31 cellular contexts compared by ENCODE assay signal in the genomic region with DNA sequence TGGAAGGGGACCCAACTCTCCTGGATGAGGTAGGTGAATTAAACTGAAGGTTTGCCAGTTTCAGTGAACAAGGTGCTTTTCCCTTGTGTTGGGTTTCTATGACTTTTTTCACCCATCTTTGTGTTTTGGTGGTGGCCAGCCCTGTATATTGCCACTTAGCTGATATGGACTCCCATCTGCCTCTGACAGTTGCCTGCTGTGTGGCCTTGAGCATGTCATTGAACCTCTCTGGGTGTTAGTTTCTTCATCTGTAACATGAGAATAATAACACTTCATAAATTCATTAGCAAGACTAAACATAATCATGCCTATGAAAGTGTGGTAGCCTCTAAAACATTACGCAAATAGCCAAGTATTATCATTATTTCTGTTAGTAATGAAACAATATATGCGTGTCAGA.
A peak's percentile ranks its signal among the peaks of the same experiment; 100 is the strongest.
DNase-seq lines count a peak whose midpoint lies in the region; ATAC-seq, FAIRE-seq and TF ChIP-seq lines count a peak whose summit lies in the region.
"Had no signal": no experiment of that assay in that cellular context is flagged by ENCODE, and none has a peak within 500 bp of the region (broad histone marks: within the 10 kb centered on the region; RNA-seq: fewer than 3 reads in every experiment).

No MANE protein-coding gene starts in this region.

- dilution Hi-C loops in keratinocyte (cut with MboI; ENCODE audit: extremely low pct_ligation_motif_present, low sequenced_read_pairs): no loop called here

- intact Hi-C loops in left ventricle myocardium inferior (cut with micrococcal nuclease): no loop called here
- intact Hi-C loops in heart left ventricle (cut with DNase I): loop anchor here in 5 of 10 donors (5.0 to 10.0 kb wide), 3 partner anchors 82 to 146 kb away; a partner anchor contains a TSS
- intact Hi-C loops in gastrocnemius medialis (cut with DNase I; ENCODE audit: low total_unique reads): loop anchor here (1.0 to 10.0 kb wide), 4 partner anchors 27 to 136 kb away; no protein-coding TSS in a partner anchor
- intact Hi-C loops in sciatic nerve (cut with DNase I): no loop called here

- TF ChIP-seq RAD21 in SK-N-SH (IDR thresholded peaks at IDR 0.05; ENCODE audit: low read length): no peak

- no peaks in the 10 kb centered on the region for H3K9me2 ChIP-seq in SK-N-SH

- no peaks in the 10 kb centered on the region for H3K27me3 ChIP-seq in left ventricle myocardium inferior (ENCODE audit: low read depth)
- H3K27me3 ChIP-seq in heart left ventricle: no peaks in the 10 kb centered on the region
- H3K27me3 ChIP-seq in keratinocyte (ENCODE audit: control insufficient read depth, extremely low read depth, insufficient read depth, low read length): no peaks in the 10 kb centered on the region
- no peaks in the 10 kb centered on the region for H3K27me3 ChIP-seq in gastrocnemius medialis
- no peaks in the 10 kb centered on the region for H3K27me3 ChIP-seq in SK-N-SH (ENCODE audit: insufficient read depth)
- H3K27me3 ChIP-seq: neural progenitor cell, pancreas, Peyer's patch had no signal

- H3K27ac ChIP-seq in left ventricle myocardium inferior (replicated peaks) (peak overlapping the region; percentile 72), heart left ventricle (peak overlapping the region in 4 of 12 donors; percentile 4 to 81 (median 63)), keratinocyte (ENCODE audit: control insufficient read depth, insufficient read depth, low read length) (no peak overlapping the region), gastrocnemius medialis (peak overlapping the region; percentile 81 to 88 (median 86)), SK-N-SH (ENCODE audit: low read depth in 2 of 2, low read length in 1 of 2) (no peak overlapping the region; a peak in 1 of 4 replicates)
- H3K27ac ChIP-seq: C4-2B, neural progenitor cell, thoracic aorta had no signal

- TF ChIP-seq POLR2A in heart left ventricle (IDR thresholded peaks at IDR 0.05): no peak
- no peak for TF ChIP-seq POLR2A in gastrocnemius medialis (IDR thresholded peaks at IDR 0.05)

- DNase-seq in left ventricle myocardium inferior: no peak
- DNase-seq in heart left ventricle: no peak
- DNase-seq in keratinocyte (ENCODE audit: low read depth, low spot score): no peak
- DNase-seq in gastrocnemius medialis: no peak
- no peak for DNase-seq in KG1 (lab: John Stamatoyannopoulos, UW)
- no peak for DNase-seq in SK-N-SH
- DNase-seq in sciatic nerve (ENCODE audit: low spot score): no peak
- DNase-seq in activated gamma-delta T cell (lab: John Stamatoyannopoulos, UW): no peak
- DNase-seq: 8988T; activated CD4-positive, alpha-beta T cell treated with anti-CD3 and anti-CD28 coated beads, Interleukin-2, amount 50 U/mL, for 48 hours; activated CD4-positive, CD25-positive, alpha-beta regulatory T cell treated with anti-CD3 and anti-CD28 coated beads, Interleukin-2, amount 50 U/mL, for 72 hours; activated naive CD4-positive, alpha-beta T cell treated with Interleukin-2 at 50 U/mL for 16 hours; activated T-cell treated with anti-CD3 and anti-CD28 coated beads, Interleukin-2, amount 50 U/mL, for 48 hours; COR-L47; dermis blood vessel endothelial cell; DMS53; immature natural killer cell; NCI-H1092; NCI-H1694 treated with DMSO at 0.1 percent for 48 hours; NCI-H2171; NCI-H82; pancreas; Peyer's patch; SIG-M5; small intestine; stimulated activated naive CD4-positive, alpha-beta T cell had no signal

- H3K36me3 ChIP-seq in left ventricle myocardium inferior (no peaks in the 10 kb centered on the region), heart left ventricle (no peaks in the 10 kb centered on the region), keratinocyte (ENCODE audit: control insufficient read depth in 2 of 2, extremely low read depth in 1 of 2, insufficient read depth in 2 of 2, low read length in 2 of 2) (no peaks in the 10 kb centered on the region), gastrocnemius medialis (no peaks in the 10 kb centered on the region), SK-N-SH (replicated peaks in 1 of 2; ENCODE audit: control insufficient read depth in 1 of 2, insufficient read depth in 2 of 2, low read length in 1 of 2) (no peaks in the 10 kb centered on the region)
- H3K36me3 ChIP-seq: neural progenitor cell, pancreas, Peyer's patch, thoracic aorta had no signal

- in situ Hi-C loops in gastrocnemius medialis (cut with MboI; ENCODE audit: low sequenced_read_pairs in 4 of 4): no loop called here

- no peak for TF ChIP-seq EP300 in SK-N-SH (IDR thresholded peaks at IDR 0.05; ENCODE audit: borderline replicate concordance in 1 of 2, low read depth in 1 of 2, low read length in 1 of 2)

- no peaks in the 10 kb centered on the region for H3K9me3 ChIP-seq in left ventricle myocardium inferior (replicated peaks)
- no peaks in the 10 kb centered on the region for H3K9me3 ChIP-seq in heart left ventricle
- H3K9me3 ChIP-seq in keratinocyte (ENCODE audit: control insufficient read depth, low read depth, low read length): no peaks in the 10 kb centered on the region
- no peaks in the 10 kb centered on the region for H3K9me3 ChIP-seq in gastrocnemius medialis
- no peaks in the 10 kb centered on the region for H3K9me3 ChIP-seq in SK-N-SH
- H3K9me3 ChIP-seq: pancreas, Peyer's patch, thoracic aorta had no signal

- H2AFZ ChIP-seq in keratinocyte (ENCODE audit: control insufficient read depth, low read length) (peak overlapping the region; percentile 65), SK-N-SH (ENCODE audit: low read depth) (no peak overlapping the region)
- H2AFZ ChIP-seq: neural progenitor cell had no signal

- H3K9ac ChIP-seq in keratinocyte (ENCODE audit: control insufficient read depth, extremely low read depth, insufficient read depth, low read length) (no peak overlapping the region), SK-N-SH (no peak overlapping the region)
- H3K9ac ChIP-seq: neural progenitor cell had no signal

- CTCF ChIA-PET in SK-N-SH (lab: Yijun Ruan, JAX): interaction anchor here (5.0 kb wide), 1 partner anchor 87 kb away, joined by 36 read pairs; no protein-coding TSS in a partner anchor

- no peaks in the 10 kb centered on the region for H3K79me2 ChIP-seq in keratinocyte (ENCODE audit: control insufficient read depth, insufficient read depth, low read length)
- no peaks in the 10 kb centered on the region for H3K79me2 ChIP-seq in SK-N-SH (ENCODE audit: insufficient read depth)

- peak overlapping the region; percentile 63 for H3K4me2 ChIP-seq in keratinocyte (ENCODE audit: control insufficient read depth, extremely low read depth, insufficient read depth, low read depth, low read length)
- H3K4me2 ChIP-seq in SK-N-SH: no peak overlapping the region
- H3K4me2 ChIP-seq: neural progenitor cell had no signal

- no peaks in the 10 kb centered on the region for H3K9me1 ChIP-seq in keratinocyte (ENCODE audit: control insufficient read depth, extremely low read depth, insufficient read depth, low read length)

- ATAC-seq in heart left ventricle: no peak
- peak; percentile 19 to 20 for ATAC-seq in gastrocnemius medialis
- no peak for ATAC-seq in sciatic nerve

- no peak for TF ChIP-seq CTCF in left ventricle myocardium inferior (IDR thresholded peaks at IDR 0.05; ENCODE audit: borderline replicate concordance)
- no peak for TF ChIP-seq CTCF in heart left ventricle (IDR thresholded peaks at IDR 0.05)
- no peak for TF ChIP-seq CTCF in keratinocyte (optimal IDR thresholded peaks at IDR 0.05 in 1 of 3, IDR thresholded peaks at IDR 0.05 in 1 of 3, conservative IDR thresholded peaks at IDR 0.05 in 1 of 3; ENCODE audit: extremely low read depth in 1 of 3, insufficient read depth in 2 of 3, low read length in 3 of 3)
- TF ChIP-seq CTCF in gastrocnemius medialis (IDR thresholded peaks at IDR 0.05 in 4 of 5, conservative IDR thresholded peaks at IDR 0.05 in 1 of 5): no peak
- no peak for TF ChIP-seq CTCF in SK-N-SH (IDR thresholded peaks at IDR 0.05)

- FAIRE-seq in keratinocyte (lab: Jason Lieb, UNC): no peak
- FAIRE-seq: endometrium, GM12892, pancreas, small intestine had no signal

- H3F3A ChIP-seq in SK-N-SH (replicated peaks; ENCODE audit: insufficient read depth): no peaks in the 10 kb centered on the region

- peak overlapping the region; percentile 5 for H3K4me3 ChIP-seq in left ventricle myocardium inferior
- no peak overlapping the region for H3K4me3 ChIP-seq in heart left ventricle
- H3K4me3 ChIP-seq in keratinocyte (ENCODE audit: control insufficient read depth in 2 of 3, extremely low read depth in 1 of 3, insufficient read depth in 2 of 3, low read depth in 1 of 3, low read length in 3 of 3): no peak overlapping the region
- H3K4me3 ChIP-seq in gastrocnemius medialis: peak overlapping the region; percentile 29 to 51 (median 40)
- no peak overlapping the region for H3K4me3 ChIP-seq in SK-N-SH (ENCODE audit: low read depth in 2 of 2, low read length in 1 of 2)
- H3K4me3 ChIP-seq: neural progenitor cell, pancreas, Peyer's patch had no signal

- H3K4me1 ChIP-seq in left ventricle myocardium inferior: peaks cover 82% of the 10 kb centered on the region
- peaks cover 0 to 62% (median 26%) of the 10 kb centered on the region in 12 donors for H3K4me1 ChIP-seq in heart left ventricle
- H3K4me1 ChIP-seq in keratinocyte (ENCODE audit: control insufficient read depth, extremely low read depth, insufficient read depth, low read length): peaks cover 36% of the 10 kb centered on the region
- H3K4me1 ChIP-seq in gastrocnemius medialis: peaks cover 26 to 64% of the 10 kb centered on the region in 2 donors
- peaks cover 8 to 11% of the 10 kb centered on the region in 2 experiments; a peak in 3 of 4 replicates for H3K4me1 ChIP-seq in SK-N-SH (ENCODE audit: control insufficient read depth in 1 of 2, insufficient read depth in 2 of 2, low read depth in 1 of 2, low read length in 1 of 2)

- no peaks in the 10 kb centered on the region for H4K20me1 ChIP-seq in keratinocyte (ENCODE audit: control insufficient read depth, extremely low read depth, insufficient read depth, low read length)
- H4K20me1 ChIP-seq in SK-N-SH (ENCODE audit: insufficient read depth): no peaks in the 10 kb centered on the region

- POLR2A ChIA-PET in SK-N-SH (lab: Yijun Ruan, JAX): no interaction called here

- WGBS in heart left ventricle, 4 donors: 96 to 99% (median 97%) methylated on average over 2 of the region's 2 CpGs
- 91% methylated on average over 2 of the region's 2 CpGs for WGBS in SK-N-SH (ENCODE audit: low lambda C conversion rate)

TF ChIP-seq in SK-N-SH, 30 proteins besides CTCF, POLR2A, EP300 and RAD21 (continues in another document):
- TF ChIP-seq SIN3A (IDR thresholded peaks at IDR 0.05; ENCODE audit: borderline replicate concordance, low read depth, low read length) (no peak), NFIC (IDR thresholded peaks at IDR 0.05; ENCODE audit: borderline replicate concordance) (no peak), ELF1 (IDR thresholded peaks at IDR 0.05) (no peak), JUND (IDR thresholded peaks at IDR 0.05) (no peak)
- TF ChIP-seq, protein P1, sequence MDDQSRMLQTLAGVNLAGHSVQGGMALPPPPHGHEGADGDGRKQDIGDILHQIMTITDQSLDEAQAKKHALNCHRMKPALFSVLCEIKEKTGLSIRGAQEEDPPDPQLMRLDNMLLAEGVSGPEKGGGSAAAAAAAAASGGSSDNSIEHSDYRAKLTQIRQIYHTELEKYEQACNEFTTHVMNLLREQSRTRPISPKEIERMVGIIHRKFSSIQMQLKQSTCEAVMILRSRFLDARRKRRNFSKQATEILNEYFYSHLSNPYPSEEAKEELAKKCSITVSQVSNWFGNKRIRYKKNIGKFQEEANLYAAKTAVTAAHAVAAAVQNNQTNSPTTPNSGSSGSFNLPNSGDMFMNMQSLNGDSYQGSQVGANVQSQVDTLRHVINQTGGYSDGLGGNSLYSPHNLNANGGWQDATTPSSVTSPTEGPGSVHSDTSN (IDR thresholded peaks at IDR 0.05): no peak

Comparison
In these comparisons a context has a peak if more than half of its experiments do, and no peak if none do; other contexts are left out.
1. H3K4me3 ChIP-seq: peak in left ventricle myocardium inferior (single experiment) and gastrocnemius medialis (4 of 4); none in heart left ventricle (0 of 12), keratinocyte (0 of 3) and SK-N-SH (0 of 2).
2. H3K27ac ChIP-seq: peak in left ventricle myocardium inferior (single experiment) and gastrocnemius medialis (4 of 4); none in keratinocyte (single experiment) and SK-N-SH (0 of 2).
3. ATAC-seq: peak in gastrocnemius medialis (2 of 2); none in heart left ventricle (0 of 4) and sciatic nerve (single experiment).